In the genomic region with DNA sequence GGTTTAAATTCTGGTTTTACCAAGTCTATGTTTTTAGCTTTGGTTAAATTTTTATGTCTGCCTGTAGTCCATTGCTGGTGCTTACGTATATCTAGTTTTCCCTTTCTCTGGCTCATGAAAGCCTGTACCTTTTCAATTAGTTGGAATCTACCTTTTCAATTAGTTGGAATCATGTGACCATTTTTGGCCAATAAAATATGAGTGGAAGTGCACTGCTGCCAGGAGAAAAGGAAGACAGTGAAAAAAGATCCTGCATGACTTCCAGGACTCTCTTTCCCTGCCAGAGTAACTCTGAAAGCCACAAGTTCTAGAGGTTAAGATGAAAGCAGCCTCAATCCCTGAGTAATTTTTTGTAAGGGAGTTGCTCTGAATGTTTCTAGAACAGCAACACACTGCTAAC, we compare ENCODE assay signal across 2 cellular contexts.
TF ChIP-seq lines count a peak whose summit lies in the region.

No MANE protein-coding gene starts in this region.

TF ChIP-seq in K562, 482 proteins besides CTCF, POLR2A, EP300 and RAD21:
- TF ChIP-seq TFE3 (CRISPR knock-in tag; IDR thresholded peaks at IDR 0.05) (peak; percentile 57), KLF13 (tag; IDR thresholded peaks at IDR 0.05; ENCODE audit: borderline replicate concordance, low read depth) (no peak), NFYB (IDR thresholded peaks at IDR 0.05; ENCODE audit: extremely low read depth, insufficient read length) (peak; percentile 56)
- TF ChIP-seq, protein P1, sequence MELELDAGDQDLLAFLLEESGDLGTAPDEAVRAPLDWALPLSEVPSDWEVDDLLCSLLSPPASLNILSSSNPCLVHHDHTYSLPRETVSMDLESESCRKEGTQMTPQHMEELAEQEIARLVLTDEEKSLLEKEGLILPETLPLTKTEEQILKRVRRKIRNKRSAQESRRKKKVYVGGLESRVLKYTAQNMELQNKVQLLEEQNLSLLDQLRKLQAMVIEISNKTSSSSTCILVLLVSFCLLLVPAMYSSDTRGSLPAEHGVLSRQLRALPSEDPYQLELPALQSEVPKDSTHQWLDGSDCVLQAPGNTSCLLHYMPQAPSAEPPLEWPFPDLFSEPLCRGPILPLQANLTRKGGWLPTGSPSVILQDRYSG (tag; conservative IDR thresholded peaks at IDR 0.05; ENCODE audit: low read depth) = no peak

TF ChIP-seq in H1, 55 proteins besides CTCF, POLR2A, EP300 and RAD21:
- TF ChIP-seq BACH1 (IDR thresholded peaks at IDR 0.05; ENCODE audit: low read length) (no peak), EGR1 (IDR thresholded peaks at IDR 0.05; ENCODE audit: borderline replicate concordance, low read depth, low read length) (no peak), SIX5 (IDR thresholded peaks at IDR 0.05; ENCODE audit: low read depth, low read length) (no peak), FOSL1 (IDR thresholded peaks at IDR 0.05; ENCODE audit: insufficient read depth, low read depth, low read length) (no peak), HDAC6 (IDR thresholded peaks at IDR 0.05; ENCODE audit: low read depth, low read length) (no peak), CHD2 (IDR thresholded peaks at IDR 0.05; ENCODE audit: low read length) (no peak), ASH2L (IDR thresholded peaks at IDR 0.05; ENCODE audit: low read length) (no peak), SRF (IDR thresholded peaks at IDR 0.05; ENCODE audit: low read depth, low read length) (no peak), RBBP5 (IDR thresholded peaks at IDR 0.05; ENCODE audit: borderline replicate concordance, low read depth, low read length) (no peak), SIN3A (conservative IDR thresholded peaks at IDR 0.05 in 1 of 2, IDR thresholded peaks at IDR 0.05 in 1 of 2; ENCODE audit: low read depth in 1 of 2, low read length in 2 of 2) (no peak), USF2 (IDR thresholded peaks at IDR 0.05; ENCODE audit: low read length) (no peak)
TF ChIP-seq in H1: peak in this region for 0.
